Comparison of ENCODE assay signal across 32 cellular contexts in the genomic region with DNA sequence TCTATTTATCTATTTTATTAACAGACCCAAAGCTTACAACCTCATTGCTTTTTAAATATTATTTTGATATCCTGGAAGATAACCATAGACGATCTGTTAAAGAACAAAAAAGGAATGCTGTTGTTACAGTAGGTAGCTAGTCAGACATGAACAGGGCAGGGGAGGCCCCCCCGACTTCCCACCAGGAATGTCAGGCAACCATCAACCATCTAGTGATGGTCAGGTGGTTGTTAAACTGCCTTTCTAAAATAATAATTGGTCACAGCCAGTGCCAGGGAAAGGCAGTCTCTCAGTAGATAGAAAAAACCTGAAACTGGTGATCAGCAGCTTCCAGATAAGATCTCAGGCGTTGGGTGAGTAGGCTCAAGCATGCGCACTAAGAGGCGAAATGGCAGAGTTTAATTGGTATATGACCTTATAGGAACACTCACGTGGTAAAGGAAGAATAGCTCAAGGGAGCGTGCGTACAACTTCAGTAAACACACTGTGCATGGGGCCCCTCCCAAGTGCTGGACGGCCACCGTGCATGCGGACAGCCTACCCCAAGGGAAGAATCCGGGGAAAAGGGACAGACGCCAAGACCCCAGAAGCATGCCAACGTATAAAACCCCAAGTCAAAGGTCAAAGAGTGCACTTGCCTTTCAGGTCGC. TPM values are rescaled to one million over a fixed set of nuclear protein-coding genes. Genes with fewer than 3 reads are reported as not detected.
DNase-seq lines count a peak whose midpoint lies in the region; ATAC-seq, FAIRE-seq and TF ChIP-seq lines count a peak whose summit lies in the region.
"Had no signal": no experiment of that assay in that cellular context is flagged by ENCODE, and none has a peak within 500 bp of the region (broad histone marks: within the 10 kb centered on the region; RNA-seq: fewer than 3 reads in every experiment).

No MANE protein-coding gene starts in this region.

- no peaks in the 10 kb centered on the region for H3K9me2 ChIP-seq in SK-N-SH
- H3K9me2 ChIP-seq in GM23338 (ENCODE audit: insufficient read depth): no peaks in the 10 kb centered on the region

- H3K9me3 ChIP-seq in SK-N-SH (no peaks in the 10 kb centered on the region), K562 (replicated peaks; ENCODE audit: control insufficient read depth, insufficient read depth, low read depth, low read length) (no peaks in the 10 kb centered on the region)
- H3K9me3 ChIP-seq: sigmoid colon, tibial nerve had no signal

- no peaks in the 10 kb centered on the region; the same call in 2 of the 3 replicates for H3K4me1 Mint-ChIP-seq in GM23338
- H3K4me1 Mint-ChIP-seq: WTC11 had no signal

- no peak overlapping the region for H3K27ac Mint-ChIP-seq in GM23338
- H3K27ac Mint-ChIP-seq: naive thymus-derived CD8-positive, alpha-beta T cell; stimulated activated naive CD8-positive, alpha-beta T cell treated with anti-CD3 and anti-CD28 coated beads, Interleukin-15, amount 100 ng/mL, for 72 hours; WTC11 had no signal

- intact Hi-C loops in K562 (cut with micrococcal nuclease): no loop called here

- H3F3A ChIP-seq in SK-N-SH (replicated peaks; ENCODE audit: insufficient read depth) (no peaks in the 10 kb centered on the region), GM23338 (replicated peaks; ENCODE audit: low read depth) (no peaks in the 10 kb centered on the region)

- no peaks in the 10 kb centered on the region for H4K20me1 ChIP-seq in SK-N-SH (ENCODE audit: insufficient read depth)
- H4K20me1 ChIP-seq in K562 (replicated peaks; ENCODE audit: control insufficient read depth, insufficient read depth, low read length): no peaks in the 10 kb centered on the region
- no peaks in the 10 kb centered on the region for H4K20me1 ChIP-seq in GM23338 (replicated peaks; ENCODE audit: insufficient read depth)

- DNase-seq in SK-N-SH (no peak), K562 (ENCODE audit: extremely low read depth in 1 of 4, low spot score in 3 of 4) (no peak), left kidney (ENCODE audit: low read depth, low spot score) (peak; percentile 29), ureter (ENCODE audit: low spot score) (peak; percentile 68), H54 (ENCODE audit: insufficient read length, low spot score) (no peak), hippocampal formation (lab: John Stamatoyannopoulos, UW) (no peak), GM23338 (ENCODE audit: low spot score) (no peak)
- DNase-seq: activated naive CD4-positive, alpha-beta T cell treated with anti-CD3 and anti-CD28 coated beads, Interleukin-2, amount 50 U/mL, for 16 hours; AML-193; CD8-positive, alpha-beta memory T cell; cortex of kidney; GDM1; naive thymus-derived CD8-positive, alpha-beta T cell; NCI-H1092; NCI-H187; NCI-H526 treated with DMSO at 0.1 percent for 48 hours; sigmoid colon; stimulated activated CD4-positive, alpha-beta T cell treated with anti-CD3 and anti-CD28 coated beads, Interleukin-15, amount 100 ng/mL, for 24 hours; stimulated activated naive CD8-positive, alpha-beta T cell treated with anti-CD3 and anti-CD28 coated beads, Interleukin-15, amount 100 ng/mL, for 72 hours; T1000 had no signal

- H3K36me3 Mint-ChIP-seq in GM23338 (ENCODE audit: low read depth): no peaks in the 10 kb centered on the region; the same call in 2 of the 3 replicates
- H3K36me3 Mint-ChIP-seq: CD8-positive, alpha-beta memory T cell; naive thymus-derived CD8-positive, alpha-beta T cell; WTC11 had no signal

- no peak overlapping the region for H3K4me3 ChIP-seq in SK-N-SH (ENCODE audit: low read depth in 2 of 2, low read length in 1 of 2)
- H3K4me3 ChIP-seq in K562: no peak overlapping the region
- H3K4me3 ChIP-seq in GM23338: no peak overlapping the region
- H3K4me3 ChIP-seq: sigmoid colon, tibial nerve had no signal

- TF ChIP-seq EP300 in SK-N-SH (IDR thresholded peaks at IDR 0.05; ENCODE audit: borderline replicate concordance in 1 of 2, low read depth in 1 of 2, low read length in 1 of 2) (no peak), K562 (IDR thresholded peaks at IDR 0.05; ENCODE audit: low read length) (no peak)

- CTCF ChIA-PET in SK-N-SH (lab: Yijun Ruan, JAX) (no interaction called here), K562 (lab: Yijun Ruan, JAX; ENCODE audit: low intra/inter-chr PET ratio) (no interaction called here)

- no peak for TF ChIP-seq POLR2A in K562 (conservative IDR thresholded peaks at IDR 0.05)
- TF ChIP-seq POLR2A in H54 (IDR thresholded peaks at IDR 0.05; ENCODE audit: low read depth, low read length): no peak

- H3K9me3 Mint-ChIP-seq in GM23338: no peaks in the 10 kb centered on the region
- H3K9me3 Mint-ChIP-seq: CD8-positive, alpha-beta memory T cell; naive thymus-derived CD8-positive, alpha-beta T cell; stimulated activated naive CD8-positive, alpha-beta T cell treated with anti-CD3 and anti-CD28 coated beads, Interleukin-15, amount 100 ng/mL, for 72 hours; WTC11 had no signal

- no peaks in the 10 kb centered on the region for H3K9me1 ChIP-seq in K562 (ENCODE audit: control insufficient read depth, insufficient read depth, low read length)

- no peaks in the 10 kb centered on the region; a peak in 1 of 4 replicates for H3K4me1 ChIP-seq in SK-N-SH (ENCODE audit: control insufficient read depth in 1 of 2, insufficient read depth in 2 of 2, low read depth in 1 of 2, low read length in 1 of 2)
- H3K4me1 ChIP-seq in K562 (replicated peaks in 1 of 2; ENCODE audit: control insufficient read depth in 2 of 2, insufficient read depth in 2 of 2, low read length in 2 of 2): no peaks in the 10 kb centered on the region
- H3K4me1 ChIP-seq in GM23338 (ENCODE audit: insufficient read depth): no peaks in the 10 kb centered on the region
- H3K4me1 ChIP-seq: parathyroid adenoma, sigmoid colon, tibial nerve had no signal

- H3K27me3 ChIP-seq in SK-N-SH (ENCODE audit: insufficient read depth) (no peaks in the 10 kb centered on the region), K562 (ENCODE audit: control insufficient read depth in 2 of 2, insufficient read depth in 2 of 2, low read length in 2 of 2) (no peaks in the 10 kb centered on the region), GM23338 (ENCODE audit: insufficient read depth) (no peaks in the 10 kb centered on the region)
- H3K27me3 ChIP-seq: sigmoid colon, tibial nerve had no signal

- H3K9ac ChIP-seq in SK-N-SH (no peak overlapping the region), K562 (ENCODE audit: insufficient read depth in 1 of 2, low read depth in 2 of 2, low read length in 2 of 2) (no peak overlapping the region)
- H3K9ac ChIP-seq: parathyroid adenoma had no signal

- FAIRE-seq in K562 (lab: Jason Lieb, UNC) (no peak), H54 (lab: Jason Lieb, UNC) (no peak)
- FAIRE-seq: A204.1, bronchial epithelial cell, GM18507, H1, HTR-8/SVneo had no signal

- no peak overlapping the region for H3K4me3 Mint-ChIP-seq in GM23338
- H3K4me3 Mint-ChIP-seq: CD8-positive, alpha-beta memory T cell; naive thymus-derived CD8-positive, alpha-beta T cell; stimulated activated naive CD8-positive, alpha-beta T cell treated with anti-CD3 and anti-CD28 coated beads, Interleukin-15, amount 100 ng/mL, for 72 hours; WTC11 had no signal

- H3K79me2 ChIP-seq in SK-N-SH (ENCODE audit: insufficient read depth) (no peaks in the 10 kb centered on the region), K562 (ENCODE audit: control insufficient read depth, insufficient read depth, low read length) (no peaks in the 10 kb centered on the region), GM23338 (replicated peaks; ENCODE audit: insufficient read depth) (no peaks in the 10 kb centered on the region)
- H3K79me2 ChIP-seq: parathyroid adenoma had no signal

- H3K27me3 Mint-ChIP-seq in GM23338 (ENCODE audit: insufficient read depth, low read depth, poor library complexity): peaks cover 2% of the 10 kb centered on the region

- 42% methylated on average over 15 of the region's 15 CpGs for WGBS in SK-N-SH (ENCODE audit: low lambda C conversion rate)
- WGBS in K562 (ENCODE audit: insufficient coverage, low coverage, missing lambda C conversion rate): 4% methylated on average over 12 of the region's 15 CpGs

- H3K27ac ChIP-seq in SK-N-SH (ENCODE audit: low read depth in 2 of 2, low read length in 1 of 2): no peak overlapping the region
- no peak overlapping the region for H3K27ac ChIP-seq in K562 (ENCODE audit: extremely low read depth, low read depth, low read length)
- H3K27ac ChIP-seq in GM23338 (ENCODE audit: low read depth): no peak overlapping the region
- H3K27ac ChIP-seq: parathyroid adenoma, sigmoid colon, tibial nerve had no signal

- H2AFZ ChIP-seq in SK-N-SH (ENCODE audit: low read depth) (peak overlapping the region; percentile 30; the same call in 1 of the 2 replicates), K562 (ENCODE audit: low read depth, low read length) (no peak overlapping the region), GM23338 (no peak overlapping the region)
- H2AFZ ChIP-seq: parathyroid adenoma had no signal

- BruUV-seq in K562 (replicated peaks; lab: Mats Ljungman, UMichigan): no TSS peak

- H3K36me3 ChIP-seq in SK-N-SH (replicated peaks in 1 of 2; ENCODE audit: control insufficient read depth in 1 of 2, insufficient read depth in 2 of 2, low read length in 1 of 2) (no peaks in the 10 kb centered on the region), K562 (ENCODE audit: control insufficient read depth, insufficient read depth, low read length) (no peaks in the 10 kb centered on the region), GM23338 (ENCODE audit: insufficient read depth) (no peaks in the 10 kb centered on the region)
- H3K36me3 ChIP-seq: sigmoid colon, tibial nerve had no signal

- TF ChIP-seq RAD21 in SK-N-SH (IDR thresholded peaks at IDR 0.05; ENCODE audit: low read length) (no peak), K562 (CRISPR knock-in tag; conservative IDR thresholded peaks at IDR 0.05 in 1 of 2, IDR thresholded peaks at IDR 0.05 in 1 of 2) (no peak)

- in situ Hi-C loops in K562 (cut with MboI): no loop called here

- no peak overlapping the region for H3K4me2 ChIP-seq in SK-N-SH
- no peak overlapping the region for H3K4me2 ChIP-seq in K562 (ENCODE audit: insufficient read depth, low read length)
- H3K4me2 ChIP-seq in GM23338: no peak overlapping the region

- no peak for TF ChIP-seq CTCF in SK-N-SH (IDR thresholded peaks at IDR 0.05)
- TF ChIP-seq CTCF in K562 (IDR thresholded peaks at IDR 0.05 in 2 of 3, conservative IDR thresholded peaks at IDR 0.05 in 1 of 3; ENCODE audit: insufficient read depth in 2 of 3, low read depth in 1 of 3, low read length in 3 of 3): no peak
- TF ChIP-seq CTCF in GM23338 (conservative IDR thresholded peaks at IDR 0.05; ENCODE audit: low read depth in 2 of 2): no peak

- POLR2A ChIA-PET in SK-N-SH (lab: Yijun Ruan, JAX): no interaction called here
- POLR2A ChIA-PET in K562 (lab: Yijun Ruan, JAX): interaction anchor here (0.6 kb wide), 1 partner anchor 105 kb away, joined by 3 read pairs; no protein-coding TSS in a partner anchor

- no peak for ATAC-seq in SK-N-SH treated with all-trans-retinoic acid at 6 μM for 48 hours
- ATAC-seq in K562: no peak
- no peak for ATAC-seq in GM23338
- ATAC-seq: left lobe of liver; naive thymus-derived CD8-positive, alpha-beta T cell; stimulated activated naive CD8-positive, alpha-beta T cell treated with anti-CD3 and anti-CD28 coated beads, Interleukin-15, amount 100 ng/mL, for 72 hours; WTC11 had no signal

RNA-seq across cellular contexts. Expression of a gene that starts 32.5 kb away (rescaled TPM):
- polyA plus RNA-seq in SK-N-SH (2012; rRNA removed): 0.12 TPM in 1 of 2 replicates, not detected in the other
- polyA plus RNA-seq in SK-N-SH (2012; cell fraction: cytosol; rRNA removed): 0.29 and 0.40 TPM in 2 replicates
- 0.19 and 0.21 TPM in 2 replicates for polyA plus RNA-seq in SK-N-SH (2012; cell fraction: nucleus; rRNA removed)
- total RNA-seq in K562 (2011; cell fraction: chromatin; rRNA removed; ENCODE audit: low replicate concordance): not detected in 2 replicates
- total RNA-seq in K562 (2011; cell fraction: nucleolus; rRNA removed): not detected in 2 replicates
- not detected in 2 replicates for total RNA-seq in K562 (2011; cell fraction: nucleoplasm; rRNA removed)
- total RNA-seq in K562 (2014; rRNA removed): not detected in 2 replicates
- total RNA-seq in K562 (2014; rRNA removed; fragmentation: Illumina TruSeq; extraction: Trizol): not detected in 2 replicates
- not detected in 2 replicates for total RNA-seq in K562 (2015; rRNA removed; fragmentation: Illumina TruSeq; extraction: Trizol)
- total RNA-seq in K562 (2021): 0.29 TPM in 1 of 2 replicates, not detected in the other
- not detected in 2 replicates for polyA plus RNA-seq in K562 (2011; rRNA removed)
- not detected in 2 replicates for polyA plus RNA-seq in K562 (2011; cell fraction: cytosol; rRNA removed)
- not detected in 2 replicates for polyA plus RNA-seq in K562 (2011; cell fraction: nucleus; rRNA removed)
- not detected in 2 replicates for polyA plus RNA-seq in K562 (2012)
- not detected in 2 replicates for polyA plus RNA-seq in K562 (2014; fragmentation: Illumina TruSeq; extraction: Trizol)
- polyA plus RNA-seq in K562 (2014; fragmentation: Nextera tagmentation; extraction: Ambion mirVana): not detected
- not detected in 2 replicates for polyA plus RNA-seq in K562 (2014; rRNA removed)
- not detected in 2 replicates for polyA minus RNA-seq in K562 (2011; rRNA and poly(A)+ RNA removed)
- 2.7 TPM in 1 of 2 replicates, not detected in the other for polyA minus RNA-seq in K562 (2011; cell fraction: cytosol; rRNA and poly(A)+ RNA removed)
- not detected in 2 replicates for polyA minus RNA-seq in K562 (2011; cell fraction: nucleus; rRNA and poly(A)+ RNA removed)
- 2.3 TPM for total RNA-seq in ureter
- not detected in 2 replicates for total RNA-seq in GM23338 (2014; rRNA removed; shearing (Covaris generic))
- polyA plus RNA-seq in GM23338 (2016; fragmentation: Nextera tagmentation; extraction: Ambion mirVana): not detected in 2 replicates
- total RNA-seq: H1; left lobe of liver; naive thymus-derived CD8-positive, alpha-beta T cell; tibial nerve; WTC11 had no signal
- polyA plus RNA-seq: H1; naive thymus-derived CD8-positive, alpha-beta T cell had no signal

RNA-seq across cellular contexts. Expression of a gene that starts 35.4 kb away (rescaled TPM):
- polyA plus RNA-seq in SK-N-SH (2012; rRNA removed) (not detected in 2 replicates), K562 (2011; rRNA removed) (not detected in 2 replicates), K562 (2014; fragmentation: Illumina TruSeq; extraction: Trizol) (not detected in 2 replicates), K562 (2014; fragmentation: Nextera tagmentation; extraction: Ambion mirVana) (not detected), K562 (2014; rRNA removed) (not detected in 2 replicates), GM23338 (2016; fragmentation: Nextera tagmentation; extraction: Ambion mirVana) (not detected in 2 replicates)
- not detected in 2 replicates for polyA plus RNA-seq in SK-N-SH (2012; cell fraction: cytosol; rRNA removed)
- not detected in 2 replicates for polyA plus RNA-seq in SK-N-SH (2012; cell fraction: nucleus; rRNA removed)
- total RNA-seq in K562 (2011; cell fraction: chromatin; rRNA removed; ENCODE audit: low replicate concordance): not detected in 2 replicates
- not detected in 2 replicates for total RNA-seq in K562 (2011; cell fraction: nucleolus; rRNA removed)
- not detected in 2 replicates for total RNA-seq in K562 (2011; cell fraction: nucleoplasm; rRNA removed)
- total RNA-seq in K562 (2014; rRNA removed) (not detected in 2 replicates), K562 (2014; rRNA removed; fragmentation: Illumina TruSeq; extraction: Trizol) (not detected in 2 replicates), K562 (2015; rRNA removed; fragmentation: Illumina TruSeq; extraction: Trizol) (not detected in 2 replicates), K562 (2021) (not detected in 2 replicates), ureter (not detected)
- not detected in 2 replicates for polyA plus RNA-seq in K562 (2011; cell fraction: cytosol; rRNA removed)
- polyA plus RNA-seq in K562 (2011; cell fraction: nucleus; rRNA removed): not detected in 2 replicates
- not detected in 2 replicates for polyA plus RNA-seq in K562 (2012)
- polyA minus RNA-seq in K562 (2011; rRNA and poly(A)+ RNA removed): not detected in 2 replicates
- polyA minus RNA-seq in K562 (2011; cell fraction: cytosol; rRNA and poly(A)+ RNA removed): not detected in 2 replicates
- not detected in 2 replicates for polyA minus RNA-seq in K562 (2011; cell fraction: nucleus; rRNA and poly(A)+ RNA removed)
- total RNA-seq in GM23338 (2014; rRNA removed; shearing (Covaris generic)): not detected in 2 replicates
- total RNA-seq: bronchial epithelial cell; CD8-positive, alpha-beta memory T cell; H1; left lobe of liver; LHCN-M2; mesenteric fat pad; naive thymus-derived CD8-positive, alpha-beta T cell; sigmoid colon; tibial nerve; WTC11 had no signal
- polyA plus RNA-seq: CD8-positive, alpha-beta memory T cell; H1; naive thymus-derived CD8-positive, alpha-beta T cell; sigmoid colon had no signal

RNA-seq across cellular contexts. Expression of a gene that starts 53.0 kb away (rescaled TPM):
- polyA plus RNA-seq in SK-N-SH (2012; rRNA removed) (not detected in 2 replicates), K562 (2011; rRNA removed) (not detected in 2 replicates), K562 (2014; fragmentation: Illumina TruSeq; extraction: Trizol) (not detected in 2 replicates), K562 (2014; fragmentation: Nextera tagmentation; extraction: Ambion mirVana) (not detected), K562 (2014; rRNA removed) (not detected in 2 replicates), GM23338 (2016; fragmentation: Nextera tagmentation; extraction: Ambion mirVana) (not detected in 2 replicates)
- polyA plus RNA-seq in SK-N-SH (2012; cell fraction: cytosol; rRNA removed): not detected in 2 replicates
- polyA plus RNA-seq in SK-N-SH (2012; cell fraction: nucleus; rRNA removed): not detected in 2 replicates
- not detected in 2 replicates for total RNA-seq in K562 (2011; cell fraction: chromatin; rRNA removed; ENCODE audit: low replicate concordance)
- not detected in 2 replicates for total RNA-seq in K562 (2011; cell fraction: nucleolus; rRNA removed)
- total RNA-seq in K562 (2011; cell fraction: nucleoplasm; rRNA removed): not detected in 2 replicates
- total RNA-seq in K562 (2014; rRNA removed) (not detected in 2 replicates), K562 (2014; rRNA removed; fragmentation: Illumina TruSeq; extraction: Trizol) (not detected in 2 replicates), K562 (2015; rRNA removed; fragmentation: Illumina TruSeq; extraction: Trizol) (not detected in 2 replicates), K562 (2021) (not detected in 2 replicates), ureter (not detected)
- polyA plus RNA-seq in K562 (2011; cell fraction: cytosol; rRNA removed): not detected in 2 replicates
- not detected in 2 replicates for polyA plus RNA-seq in K562 (2011; cell fraction: nucleus; rRNA removed)
- not detected in 2 replicates for polyA plus RNA-seq in K562 (2012)
- not detected in 2 replicates for polyA minus RNA-seq in K562 (2011; rRNA and poly(A)+ RNA removed)
- polyA minus RNA-seq in K562 (2011; cell fraction: cytosol; rRNA and poly(A)+ RNA removed): not detected in 2 replicates
- not detected in 2 replicates for polyA minus RNA-seq in K562 (2011; cell fraction: nucleus; rRNA and poly(A)+ RNA removed)
- not detected in 2 replicates for total RNA-seq in GM23338 (2014; rRNA removed; shearing (Covaris generic))
- total RNA-seq: bronchial epithelial cell; CD8-positive, alpha-beta memory T cell; H1; left lobe of liver; LHCN-M2; mesenteric fat pad; naive thymus-derived CD8-positive, alpha-beta T cell; sigmoid colon; tibial nerve; WTC11 had no signal
- polyA plus RNA-seq: CD8-positive, alpha-beta memory T cell; H1; naive thymus-derived CD8-positive, alpha-beta T cell; sigmoid colon had no signal

RNA-seq across cellular contexts. Expression of a gene that starts 56.5 kb away (rescaled TPM):
- polyA plus RNA-seq in SK-N-SH (2012; rRNA removed): not detected in 2 replicates
- not detected in 2 replicates for polyA plus RNA-seq in SK-N-SH (2012; cell fraction: cytosol; rRNA removed)
- not detected in 2 replicates for polyA plus RNA-seq in SK-N-SH (2012; cell fraction: nucleus; rRNA removed)
- total RNA-seq in K562 (2011; cell fraction: chromatin; rRNA removed; ENCODE audit: low replicate concordance): not detected in 2 replicates
- not detected in 2 replicates for total RNA-seq in K562 (2011; cell fraction: nucleolus; rRNA removed)
- not detected in 2 replicates for total RNA-seq in K562 (2011; cell fraction: nucleoplasm; rRNA removed)
- total RNA-seq in K562 (2014; rRNA removed): not detected in 2 replicates
- total RNA-seq in K562 (2014; rRNA removed; fragmentation: Illumina TruSeq; extraction: Trizol): not detected in 2 replicates
- not detected in 2 replicates for total RNA-seq in K562 (2015; rRNA removed; fragmentation: Illumina TruSeq; extraction: Trizol)
- not detected in 2 replicates for total RNA-seq in K562 (2021)
- not detected in 2 replicates for polyA plus RNA-seq in K562 (2011; rRNA removed)
- not detected in 2 replicates for polyA plus RNA-seq in K562 (2011; cell fraction: cytosol; rRNA removed)
- not detected in 2 replicates for polyA plus RNA-seq in K562 (2011; cell fraction: nucleus; rRNA removed)
- not detected in 2 replicates for polyA plus RNA-seq in K562 (2012)
- polyA plus RNA-seq in K562 (2014; fragmentation: Illumina TruSeq; extraction: Trizol): not detected in 2 replicates
- not detected for polyA plus RNA-seq in K562 (2014; fragmentation: Nextera tagmentation; extraction: Ambion mirVana)
- not detected in 2 replicates for polyA plus RNA-seq in K562 (2014; rRNA removed)
- not detected in 2 replicates for polyA minus RNA-seq in K562 (2011; rRNA and poly(A)+ RNA removed)
- polyA minus RNA-seq in K562 (2011; cell fraction: cytosol; rRNA and poly(A)+ RNA removed): not detected in 2 replicates
- polyA minus RNA-seq in K562 (2011; cell fraction: nucleus; rRNA and poly(A)+ RNA removed): not detected in 2 replicates
- total RNA-seq in ureter: not detected
- total RNA-seq in GM23338 (2014; rRNA removed; shearing (Covaris generic)): not detected in 2 replicates
- not detected in 2 replicates for polyA plus RNA-seq in GM23338 (2016; fragmentation: Nextera tagmentation; extraction: Ambion mirVana)
- total RNA-seq: bronchial epithelial cell; CD8-positive, alpha-beta memory T cell; H1; left lobe of liver; LHCN-M2; mesenteric fat pad; naive thymus-derived CD8-positive, alpha-beta T cell; sigmoid colon; tibial nerve; WTC11 had no signal
- polyA plus RNA-seq: CD8-positive, alpha-beta memory T cell; H1; naive thymus-derived CD8-positive, alpha-beta T cell; sigmoid colon had no signal

Comparison
In these comparisons a context has a peak if more than half of its experiments do, and no peak if none do; other contexts are left out.
1. DNase-seq: peak in left kidney (single experiment) and ureter (single experiment); none in SK-N-SH (single experiment), K562 (0 of 4), H54 (single experiment), hippocampal formation (0 of 2) and GM23338 (single experiment).